11 cellular contexts compared by ENCODE assay signal in genomic region chr12:897386-897785, GRCh38.
"Had no signal": no experiment of that assay in that cellular context is flagged by ENCODE, and none has a peak within 500 bp of the region (broad histone marks: within the 10 kb centered on the region; RNA-seq: fewer than 3 reads in every experiment).

No MANE protein-coding gene starts in this region.

- ATAC-seq: gastrocnemius medialis had no signal

- H3K27ac ChIP-seq: left lung, stomach, vagina had no signal

- H3K9me3 ChIP-seq: gastrocnemius medialis, left lung, stomach, tibial artery, vagina had no signal

- H3K4me3 ChIP-seq: gastrocnemius medialis, left lung, stomach, tibial artery, vagina had no signal

- H3K4me1 ChIP-seq: gastrocnemius medialis, stomach had no signal

- DNase-seq: activated B cell treated with CpG ODN at 0.5 μM for 24 hours; activated CD4-positive, alpha-beta T cell treated with anti-CD3 and anti-CD28 coated beads, Interleukin-2, amount 50 U/mL, for 1 hour; activated gamma-delta T cell; activated T-cell treated with anti-CD3 and anti-CD28 coated beads for 4 hours; effector memory CD4-positive, alpha-beta T cell; gastrocnemius medialis; left lung; stimulated activated CD4-positive, alpha-beta T cell treated with anti-CD3 and anti-CD28 coated beads, Interleukin-4, amount 100 ng/mL, for 4 hours; stomach; tibial artery had no signal

- H3K27me3 ChIP-seq: gastrocnemius medialis, left lung, stomach, tibial artery, vagina had no signal
